ENCODE assay signal across 30 cellular contexts in the genomic region with DNA sequence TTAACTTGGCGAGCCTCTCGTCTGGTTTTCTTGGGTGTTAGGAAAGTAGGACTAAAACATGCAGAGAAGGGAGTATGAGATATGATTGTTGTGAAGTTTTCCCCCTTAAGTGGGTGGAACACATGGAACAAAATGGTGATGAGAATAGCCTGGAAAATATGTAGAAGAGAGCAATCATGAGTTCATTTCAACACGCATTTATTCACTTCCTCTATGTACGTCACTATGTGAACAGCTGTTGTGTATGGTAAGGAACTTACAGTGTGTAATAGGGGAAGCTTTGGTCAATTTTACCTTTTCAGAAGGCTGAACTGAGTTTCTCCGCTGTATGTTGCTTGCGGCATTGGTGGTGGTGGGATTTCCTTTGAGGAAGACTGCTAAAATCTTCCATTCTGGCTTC.
"Had no signal": no experiment of that assay in that cellular context is flagged by ENCODE, and none has a peak within 500 bp of the region (broad histone marks: within the 10 kb centered on the region; RNA-seq: fewer than 3 reads in every experiment).

No MANE protein-coding gene starts in this region.

- H3K27me3 Mint-ChIP-seq: activated CD4-positive, alpha-beta T cell treated with anti-CD3 and anti-CD28 coated beads, Interleukin-2, amount 10 ng/mL, durations not matched to agents 7 days and 5 days; activated CD8-positive, alpha-beta memory T cell treated with anti-CD3 and anti-CD28 coated beads, Interleukin-2, amount 10 ng/mL, durations not matched to agents 7 days and 5 days; activated CD8-positive, alpha-beta T cell treated with anti-CD3 and anti-CD28 coated beads for 36 hours; activated naive CD8-positive, alpha-beta T cell treated with anti-CD3 and anti-CD28 coated beads, Interleukin-2, amount 50 U/mL, for 24 hours; stimulated activated naive CD8-positive, alpha-beta T cell treated with anti-CD3 and anti-CD28 coated beads, Interleukin-15, amount 100 ng/mL, for 72 hours had no signal

- H3K4me3 ChIP-seq: pancreas, tibial artery had no signal

- H3K4me3 Mint-ChIP-seq: activated CD4-positive, alpha-beta T cell treated with anti-CD3 and anti-CD28 coated beads, Interleukin-2, amount 10 ng/mL, durations not matched to agents 7 days and 5 days; activated CD8-positive, alpha-beta memory T cell treated with anti-CD3 and anti-CD28 coated beads, Interleukin-2, amount 10 ng/mL, durations not matched to agents 7 days and 5 days; activated CD8-positive, alpha-beta T cell treated with anti-CD3 and anti-CD28 coated beads for 36 hours; activated naive CD8-positive, alpha-beta T cell treated with anti-CD3 and anti-CD28 coated beads, Interleukin-2, amount 50 U/mL, for 24 hours; activated T-helper 1 cell treated with anti-CD3 and anti-CD28 coated beads, Interleukin-12 subunit alpha, Interleukin-12 subunit beta, Interleukin-2, Interleukin-4 antibody, amounts not matched to agents 30 ng/mL and 10 ng/mL and 1 ng/mL, durations not matched to agents 14 hours and 24 hours and 36 hours; nephron; stimulated activated effector memory CD8-positive, alpha-beta T cell treated with anti-CD3 and anti-CD28 coated beads, Interleukin-12 subunit alpha, Interleukin-12 subunit beta, amount 100 ng/mL, for 72 hours; stimulated activated naive CD8-positive, alpha-beta T cell treated with anti-CD3 and anti-CD28 coated beads, Interleukin-15, amount 100 ng/mL, for 72 hours; T-helper 2 cell treated with Interferon-gamma antibody and Interleukin-4, amounts not matched to agents 5 μg/mL and 100 μg/mL, for 36 hours had no signal

- H3K9me3 ChIP-seq: pancreas, tibial artery had no signal

- ATAC-seq: activated CD8-positive, alpha-beta memory T cell treated with anti-CD3 and anti-CD28 coated beads, Interleukin-2, amount 10 ng/mL, durations not matched to agents 7 days and 5 days; activated CD8-positive, alpha-beta T cell treated with anti-CD3 and anti-CD28 coated beads for 36 hours; activated naive CD8-positive, alpha-beta T cell treated with anti-CD3 and anti-CD28 coated beads, Interleukin-2, amount 50 U/mL, for 24 hours; left ventricle myocardium superior; stimulated activated effector memory CD8-positive, alpha-beta T cell treated with anti-CD3 and anti-CD28 coated beads, Interleukin-12 subunit alpha, Interleukin-12 subunit beta, amount 100 ng/mL, for 72 hours; stimulated activated naive CD8-positive, alpha-beta T cell treated with anti-CD3 and anti-CD28 coated beads, Interleukin-15, amount 100 ng/mL, for 72 hours had no signal

- DNase-seq: activated CD4-positive, alpha-beta T cell treated with anti-CD3 and anti-CD28 coated beads, Interleukin-2, amount 10 ng/mL, durations not matched to agents 7 days and 5 days; activated CD4-positive, CD25-positive, alpha-beta regulatory T cell treated with anti-CD3 and anti-CD28 coated beads, Interleukin-2, amount 50 U/mL, for 72 hours; activated CD8-positive, alpha-beta memory T cell treated with anti-CD3 and anti-CD28 coated beads, Interleukin-2, amount 10 ng/mL, durations not matched to agents 7 days and 5 days; activated CD8-positive, alpha-beta T cell treated with anti-CD3 and anti-CD28 coated beads for 36 hours; activated gamma-delta T cell; activated naive CD4-positive, alpha-beta T cell treated with anti-CD3 and anti-CD28 coated beads, Interleukin-2, amount 50 U/mL, for 16 hours; activated naive CD8-positive, alpha-beta T cell treated with anti-CD3 and anti-CD28 coated beads, Interleukin-2, amount 50 U/mL, for 24 hours; activated T-cell treated with anti-CD3 and anti-CD28 coated beads for 4 hours; aorta; brain microvascular endothelial cell; caudate nucleus; dermis blood vessel endothelial cell; effector CD8-positive, alpha-beta T cell; erythroblast; head of caudate nucleus; left ventricle myocardium superior; mammary epithelial cell; pancreas; right cardiac atrium; stimulated activated CD4-positive, alpha-beta T cell treated with anti-CD3 and anti-CD28 coated beads, Interleukin-2, amount 100 ng/mL, for 24 hours; stimulated activated naive CD8-positive, alpha-beta T cell treated with anti-CD3 and anti-CD28 coated beads, Interleukin-15, amount 100 ng/mL, for 72 hours; tibial artery; WERI-Rb-1 had no signal

- H3K4me1 Mint-ChIP-seq: activated CD4-positive, alpha-beta T cell treated with anti-CD3 and anti-CD28 coated beads, Interleukin-2, amount 10 ng/mL, durations not matched to agents 7 days and 5 days; activated CD8-positive, alpha-beta memory T cell treated with anti-CD3 and anti-CD28 coated beads, Interleukin-2, amount 10 ng/mL, durations not matched to agents 7 days and 5 days; activated naive CD8-positive, alpha-beta T cell treated with anti-CD3 and anti-CD28 coated beads, Interleukin-2, amount 50 U/mL, for 24 hours; nephron; stimulated activated effector memory CD8-positive, alpha-beta T cell treated with anti-CD3 and anti-CD28 coated beads, Interleukin-12 subunit alpha, Interleukin-12 subunit beta, amount 100 ng/mL, for 72 hours; stimulated activated naive CD8-positive, alpha-beta T cell treated with anti-CD3 and anti-CD28 coated beads, Interleukin-15, amount 100 ng/mL, for 72 hours had no signal

- H3K27ac ChIP-seq: brain microvascular endothelial cell, pancreas, tibial artery, WERI-Rb-1 had no signal

- H3K27ac Mint-ChIP-seq: activated CD4-positive, alpha-beta T cell treated with anti-CD3 and anti-CD28 coated beads, Interleukin-2, amount 10 ng/mL, durations not matched to agents 7 days and 5 days; activated CD8-positive, alpha-beta memory T cell treated with anti-CD3 and anti-CD28 coated beads, Interleukin-2, amount 10 ng/mL, durations not matched to agents 7 days and 5 days; activated CD8-positive, alpha-beta T cell treated with anti-CD3 and anti-CD28 coated beads for 36 hours; activated naive CD8-positive, alpha-beta T cell treated with anti-CD3 and anti-CD28 coated beads, Interleukin-2, amount 50 U/mL, for 24 hours; activated T-helper 1 cell treated with anti-CD3 and anti-CD28 coated beads, Interleukin-12 subunit alpha, Interleukin-12 subunit beta, Interleukin-2, Interleukin-4 antibody, amounts not matched to agents 30 ng/mL and 10 ng/mL and 1 ng/mL, durations not matched to agents 14 hours and 24 hours and 36 hours; stimulated activated effector memory CD8-positive, alpha-beta T cell treated with anti-CD3 and anti-CD28 coated beads, Interleukin-12 subunit alpha, Interleukin-12 subunit beta, amount 100 ng/mL, for 72 hours; stimulated activated naive CD8-positive, alpha-beta T cell treated with anti-CD3 and anti-CD28 coated beads, Interleukin-15, amount 100 ng/mL, for 72 hours; T-helper 2 cell treated with Interferon-gamma antibody and Interleukin-4, amounts not matched to agents 5 μg/mL and 100 μg/mL, for 36 hours had no signal

- H3K36me3 ChIP-seq: brain microvascular endothelial cell, pancreas had no signal

- H3K9me3 Mint-ChIP-seq: activated CD4-positive, alpha-beta T cell treated with anti-CD3 and anti-CD28 coated beads, Interleukin-2, amount 10 ng/mL, durations not matched to agents 7 days and 5 days; activated CD8-positive, alpha-beta T cell treated with anti-CD3 and anti-CD28 coated beads for 36 hours; activated naive CD8-positive, alpha-beta T cell treated with anti-CD3 and anti-CD28 coated beads, Interleukin-2, amount 50 U/mL, for 24 hours; activated T-helper 1 cell treated with anti-CD3 and anti-CD28 coated beads, Interleukin-12 subunit alpha, Interleukin-12 subunit beta, Interleukin-2, Interleukin-4 antibody, amounts not matched to agents 30 ng/mL and 10 ng/mL and 1 ng/mL, durations not matched to agents 14 hours and 24 hours and 36 hours; nephron; stimulated activated effector memory CD8-positive, alpha-beta T cell treated with anti-CD3 and anti-CD28 coated beads, Interleukin-12 subunit alpha, Interleukin-12 subunit beta, amount 100 ng/mL, for 72 hours; stimulated activated naive CD8-positive, alpha-beta T cell treated with anti-CD3 and anti-CD28 coated beads, Interleukin-15, amount 100 ng/mL, for 72 hours; T-helper 2 cell treated with Interferon-gamma antibody and Interleukin-4, amounts not matched to agents 5 μg/mL and 100 μg/mL, for 36 hours had no signal

- FAIRE-seq: frontal cortex, islet of Langerhans, TTC549 had no signal

- H3K4me1 ChIP-seq: pancreas, tibial artery had no signal

- H3K27me3 ChIP-seq: brain microvascular endothelial cell, tibial artery had no signal
